Comparison of ENCODE assay signal across 8 cellular contexts in genomic region chr6:46090115-46091079, GRCh38. TPM values are rescaled to one million over a fixed set of nuclear protein-coding genes. Genes with fewer than 3 reads are reported as not detected.
DNase-seq lines count a peak whose midpoint lies in the region; ATAC-seq and TF ChIP-seq lines count a peak whose summit lies in the region.

No MANE protein-coding gene starts in this region.

- H3K27ac ChIP-seq in RWPE2 (ENCODE audit: poor library complexity, severe bottlenecking) = no peak overlapping the region
- H3K27ac ChIP-seq in parathyroid adenoma = no peak overlapping the region

- peak; percentile 87 for TF ChIP-seq CTCF in RWPE2 (IDR thresholded peaks at IDR 0.05; ENCODE audit: poor library complexity, severe bottlenecking)
- TF ChIP-seq CTCF in parathyroid adenoma (IDR thresholded peaks at IDR 0.05) = peak; percentile 83
- peak; percentile 93 for TF ChIP-seq CTCF in type B pancreatic cell (conservative IDR thresholded peaks at IDR 0.05)

- no peaks in the 10 kb centered on the region for H3K4me1 Mint-ChIP-seq in type B pancreatic cell (ENCODE audit: unreplicated experiment)

- no peak overlapping the region for H3K4me3 Mint-ChIP-seq in type B pancreatic cell

- no peaks in the 10 kb centered on the region for H3K36me3 ChIP-seq in RWPE2 (ENCODE audit: low read depth)
- H3K36me3 ChIP-seq in parathyroid adenoma (ENCODE audit: control insufficient read depth, insufficient read depth, low read length) = no peaks in the 10 kb centered on the region

- no peak overlapping the region for H3K4me2 ChIP-seq in parathyroid adenoma (ENCODE audit: low read length)

- H3K9me3 Mint-ChIP-seq in type B pancreatic cell = peaks cover 11% of the 10 kb centered on the region

- ATAC-seq in RWPE2 (ENCODE audit: low read depth) = peak; percentile 61; the same call in 1 of the 3 replicates

- no peaks in the 10 kb centered on the region for H3K79me2 ChIP-seq in parathyroid adenoma

- H3K27me3 ChIP-seq in RWPE2 (ENCODE audit: insufficient read depth, poor library complexity, severe bottlenecking) = peaks cover 8% of the 10 kb centered on the region
- H3K27me3 ChIP-seq in parathyroid adenoma (ENCODE audit: control insufficient read depth, insufficient read depth, low read length) = no peaks in the 10 kb centered on the region

- no peak overlapping the region for H3K9ac ChIP-seq in parathyroid adenoma

- H3K4me1 ChIP-seq in RWPE2 (ENCODE audit: insufficient read depth, poor library complexity, severe bottlenecking) (no peaks in the 10 kb centered on the region), parathyroid adenoma (no peaks in the 10 kb centered on the region)

- no peaks in the 10 kb centered on the region for H3K36me3 Mint-ChIP-seq in type B pancreatic cell

- no peaks in the 10 kb centered on the region for H3K9me3 ChIP-seq in RWPE2 (ENCODE audit: severe bottlenecking)
- no peaks in the 10 kb centered on the region for H3K9me3 ChIP-seq in parathyroid adenoma (ENCODE audit: control insufficient read depth, low read length)

- no peaks in the 10 kb centered on the region for H3K27me3 Mint-ChIP-seq in type B pancreatic cell

- no peak overlapping the region for H3K27ac Mint-ChIP-seq in type B pancreatic cell

- DNase-seq in NCI-H2081 (lab: John Stamatoyannopoulos, UW) (peak; percentile 46 to 62), NCI-H2081 treated with DMSO at 0.1 percent for 48 hours (lab: John Stamatoyannopoulos, UW) (no peak), RWPE2 (ENCODE audit: low spot score) (no peak), foreskin melanocyte (peak; percentile 11), type B pancreatic cell (ENCODE audit: extremely low spot score, unreplicated experiment) (no peak)
- DNase-seq in Jurkat, Clone E6-1 (ENCODE audit: low read depth, low spot score) = peak; percentile 39
- peak; percentile 26 for DNase-seq in activated gamma-delta T cell treated with anti-CD3 and anti-CD28 coated beads, Interleukin-2, amount 50 U/mL, for 16 hours (ENCODE audit: low read depth)

- H3K4me3 ChIP-seq in Jurkat, Clone E6-1 (ENCODE audit: low read length) = no peak overlapping the region
- no peak overlapping the region for H3K4me3 ChIP-seq in RWPE2 (ENCODE audit: severe bottlenecking)
- H3K4me3 ChIP-seq in parathyroid adenoma (ENCODE audit: low read depth, low read length) = no peak overlapping the region

- H2AFZ ChIP-seq in parathyroid adenoma = no peak overlapping the region

RNA-seq across cellular contexts. Expression of gene ENPP4, which starts 39.4 kb away (rescaled TPM):
- 7.9 TPM for polyA plus RNA-seq in Jurkat, Clone E6-1 (2012; ENCODE audit: insufficient read depth, insufficient read length)
- total RNA-seq in type B pancreatic cell (ENCODE audit: low replicate concordance) = 4.9 and 7.4 TPM in 2 replicates

Comparison
In these comparisons a context has a peak if more than half of its experiments do, and no peak if none do; other contexts are left out.
1. DNase-seq: peak in NCI-H2081 (2 of 2), Jurkat, Clone E6-1 (single experiment), activated gamma-delta T cell treated with anti-CD3 and anti-CD28 coated beads, Interleukin-2, amount 50 U/mL, for 16 hours (single experiment) and foreskin melanocyte (single experiment); none in NCI-H2081 treated with DMSO at 0.1 percent for 48 hours (single experiment), RWPE2 (single experiment) and type B pancreatic cell (single experiment).
2. Peak in every context shown above with its lines, with median percentiles within 50 percentile points of each other: CTCF ChIP-seq.